Comparison of ENCODE assay signal across 8 cellular contexts in the genomic region with DNA sequence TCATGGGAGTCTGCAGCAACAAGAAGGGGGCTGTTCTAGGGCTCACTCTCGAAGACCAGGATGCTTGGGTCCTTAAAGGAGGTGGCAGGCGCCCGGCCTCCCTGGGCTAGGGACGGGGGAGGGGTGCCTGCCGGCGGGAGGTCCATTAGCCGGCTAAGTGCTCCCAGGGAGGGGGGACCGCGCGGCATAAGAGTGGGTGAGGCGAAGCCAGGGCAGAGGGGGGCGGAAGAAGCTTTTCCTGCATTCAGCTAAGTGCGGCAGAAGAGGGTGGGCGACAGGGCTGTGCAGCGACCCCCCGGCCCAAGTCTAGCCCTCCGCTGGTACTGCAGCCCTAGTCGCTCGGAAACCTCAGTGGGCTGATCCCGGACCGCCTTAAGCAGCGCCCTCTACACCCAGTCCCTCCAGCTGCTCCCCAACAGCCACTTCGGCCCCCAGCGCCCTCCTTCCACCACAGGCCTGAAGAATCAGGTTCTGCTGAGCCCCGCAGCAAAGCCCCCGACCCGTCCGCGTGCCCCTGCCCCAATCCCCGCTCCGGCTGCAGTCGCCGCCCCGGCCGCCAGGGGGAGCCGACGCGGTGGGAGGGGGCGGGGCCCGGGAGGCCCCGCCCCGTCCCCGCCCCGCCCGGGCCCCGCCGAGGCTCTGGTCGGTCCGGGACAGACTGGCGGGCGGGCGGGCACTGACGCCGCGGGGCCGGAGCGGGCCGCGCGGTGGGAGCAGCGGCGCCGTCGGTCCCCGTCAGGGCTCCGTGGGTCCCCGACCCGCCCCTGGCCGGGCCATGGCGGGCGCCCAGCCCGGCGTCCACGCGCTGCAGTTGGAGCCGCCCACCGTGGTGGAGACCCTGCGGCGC. TPM values are rescaled to one million over a fixed set of nuclear protein-coding genes. Genes with fewer than 3 reads are reported as not detected.
A peak's percentile ranks its signal among the peaks of the same experiment; 100 is the strongest.
DNase-seq lines count a peak whose midpoint lies in the region; ATAC-seq and TF ChIP-seq lines count a peak whose summit lies in the region.

A gene (plus strand): TSS at position 656 of the 847 bp plus-strand sequence. CDS start 120 bp downstream, at position 776.

- H3K4me3 ChIP-seq in mucosa of stomach (ENCODE audit: low read length): peak within 1 kb of the TSS; percentile 65
- H3K4me3 ChIP-seq in suprapubic skin: peak within 1 kb of the TSS; percentile 85

- ATAC-seq in GM21825 (IDR thresholded peaks at IDR 0.05; ENCODE audit: unreplicated experiment) (peak; percentile 38), GM21723 (IDR thresholded peaks at IDR 0.05; ENCODE audit: unreplicated experiment) (no peak)

- TF ChIP-seq POLR2A in suprapubic skin (IDR thresholded peaks at IDR 0.05): no peak

- H3K9ac ChIP-seq in mucosa of stomach (ENCODE audit: low read length): peak within 1 kb of the TSS; percentile 72

- DNase-seq in DMS79 treated with DMSO at 0.1 percent for 48 hours (lab: John Stamatoyannopoulos, UW) (peak; percentile 73), NCI-H2227 (lab: John Stamatoyannopoulos, UW; ENCODE audit: unreplicated experiment) (peak; percentile 82), epithelial cell of prostate (ENCODE audit: low read depth, low spot score) (no peak), suprapubic skin (ENCODE audit: low spot score in 2 of 2) (no peak)
- DNase-seq in activated CD8-positive, alpha-beta memory T cell treated with anti-CD3 and anti-CD28 coated beads, Interleukin-2, amount 50 U/mL, for 4 hours: peak; percentile 65

- TF ChIP-seq EP300 in suprapubic skin (IDR thresholded peaks at IDR 0.05): no peak

- peak; percentile 55 to 95 for TF ChIP-seq CTCF in suprapubic skin (IDR thresholded peaks at IDR 0.05)

- H3K9me3 ChIP-seq in mucosa of stomach (ENCODE audit: control insufficient read depth, low read length): no peaks in the 10 kb centered on the region
- H3K9me3 ChIP-seq in suprapubic skin: no peaks in the 10 kb centered on the region

- WGBS in suprapubic skin: 2% methylated on average over 22 of the region's 79 CpGs

- H3K4me1 ChIP-seq in mucosa of stomach (ENCODE audit: control insufficient read depth, insufficient read depth, low read length): peaks cover 34% of the 10 kb centered on the region
- H3K4me1 ChIP-seq in suprapubic skin: peaks cover 44% of the 10 kb centered on the region

- H3K27ac ChIP-seq in epithelial cell of prostate (peak within 1 kb of the TSS; percentile 71), suprapubic skin (peak within 1 kb of the TSS; percentile 16)

- peaks cover 13% of the 10 kb centered on the region for H3K36me3 ChIP-seq in mucosa of stomach (ENCODE audit: control insufficient read depth, insufficient read depth, low read length)
- H3K36me3 ChIP-seq in suprapubic skin: peaks cover 18% of the 10 kb centered on the region

- H3K27me3 ChIP-seq in mucosa of stomach (ENCODE audit: control insufficient read depth, insufficient read depth, low read length): peaks cover 5% of the 10 kb centered on the region
- H3K27me3 ChIP-seq in suprapubic skin: no peaks in the 10 kb centered on the region

RNA-seq across cellular contexts. Expression of the gene that starts here (rescaled TPM):
- total RNA-seq in suprapubic skin: 10 to 100 TPM; 33.3 to 46.9 (median 36.3) TPM

Comparison
In these comparisons a context has a peak if more than half of its experiments do, and no peak if none do; other contexts are left out.
1. DNase-seq: peak in DMS79 treated with DMSO at 0.1 percent for 48 hours (single experiment), NCI-H2227 (single experiment) and activated CD8-positive, alpha-beta memory T cell treated with anti-CD3 and anti-CD28 coated beads, Interleukin-2, amount 50 U/mL, for 4 hours (single experiment); none in epithelial cell of prostate (single experiment) and suprapubic skin (0 of 2).